ENCODE assay signal across 14 cellular contexts in the genomic region with DNA sequence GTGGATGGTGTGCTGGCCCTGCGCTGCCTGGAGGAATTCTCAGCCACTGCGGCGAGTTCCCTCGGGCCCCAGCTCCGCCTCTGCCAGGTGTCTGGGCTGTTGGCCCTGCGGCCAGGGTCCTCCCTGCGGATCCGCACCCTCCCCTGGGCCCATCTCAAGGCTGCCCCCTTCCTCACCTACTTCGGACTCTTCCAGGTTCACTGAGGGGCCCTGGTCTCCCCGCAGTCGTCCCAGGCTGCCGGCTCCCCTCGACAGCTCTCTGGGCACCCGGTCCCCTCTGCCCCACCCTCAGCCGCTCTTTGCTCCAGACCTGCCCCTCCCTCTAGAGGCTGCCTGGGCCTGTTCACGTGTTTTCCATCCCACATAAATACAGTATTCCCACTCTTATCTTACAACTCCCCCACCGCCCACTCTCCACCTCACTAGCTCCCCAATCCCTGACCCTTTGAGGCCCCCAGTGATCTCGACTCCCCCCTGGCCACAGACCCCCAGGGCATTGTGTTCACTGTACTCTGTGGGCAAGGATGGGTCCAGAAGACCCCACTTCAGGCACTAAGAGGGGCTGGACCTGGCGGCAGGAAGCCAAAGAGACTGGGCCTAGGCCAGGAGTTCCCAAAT. TPM values are rescaled to one million over a fixed set of nuclear protein-coding genes. Genes with fewer than 3 reads are reported as not detected.
DNase-seq lines count a peak whose midpoint lies in the region; ATAC-seq and TF ChIP-seq lines count a peak whose summit lies in the region.
"Had no signal": no experiment of that assay in that cellular context is flagged by ENCODE, and none has a peak within 500 bp of the region (broad histone marks: within the 10 kb centered on the region; RNA-seq: fewer than 3 reads in every experiment).

No MANE protein-coding gene starts in this region.

- peaks cover 6% of the 10 kb centered on the region for H3K36me3 Mint-ChIP-seq in activated CD8-positive, alpha-beta T cell treated with anti-CD3 and anti-CD28 coated beads for 36 hours (ENCODE audit: low read depth)
- peaks cover 56% of the 10 kb centered on the region for H3K36me3 Mint-ChIP-seq in activated CD8-positive, alpha-beta T cell treated with anti-CD3 and anti-CD28 coated beads, Interleukin-2, amount 10 ng/mL, durations not matched to agents 7 days and 5 days (ENCODE audit: low read depth)
- no peaks in the 10 kb centered on the region for H3K36me3 Mint-ChIP-seq in naive B cell
- H3K36me3 Mint-ChIP-seq in activated T-cell treated with anti-CD3 and anti-CD28 coated beads, Interleukin-2, amount 50 U/mL, for 24 hours (ENCODE audit: low read depth) = peaks cover 8% of the 10 kb centered on the region
- H3K36me3 Mint-ChIP-seq: activated naive CD4-positive, alpha-beta T cell treated with anti-CD3 and anti-CD28 coated beads, Interleukin-2, amount 50 U/mL, for 24 hours had no signal

- WGBS in transverse colon (ENCODE audit: low coverage in 1 of 2), 2 donors = 47% methylated on average over 18 of the region's 19 CpGs; no CpG with 5 or more reads in 1 of the 2 donors

- no peak for ATAC-seq in activated CD8-positive, alpha-beta T cell treated with anti-CD3 and anti-CD28 coated beads for 36 hours
- ATAC-seq in activated CD8-positive, alpha-beta T cell treated with anti-CD3 and anti-CD28 coated beads, Interleukin-2, amount 10 ng/mL, durations not matched to agents 7 days and 5 days = no peak
- ATAC-seq in naive B cell (ENCODE audit: low read depth in 2 of 2) (no peak), HG03432 (IDR thresholded peaks at IDR 0.05; ENCODE audit: unreplicated experiment) (no peak)
- ATAC-seq: effector memory CD8-positive, alpha-beta T cell had no signal

- H3K4me3 ChIP-seq in endocrine pancreas (ENCODE audit: control insufficient read depth, insufficient read depth, low read length) = no peak overlapping the region
- peak overlapping the region in 3 of 4 donors; percentile 11 to 98 (median 36) for H3K4me3 ChIP-seq in transverse colon

- H3K4me1 Mint-ChIP-seq in activated CD8-positive, alpha-beta T cell treated with anti-CD3 and anti-CD28 coated beads for 36 hours (ENCODE audit: low read depth) = peaks cover 61% of the 10 kb centered on the region
- peaks cover 75% of the 10 kb centered on the region for H3K4me1 Mint-ChIP-seq in activated CD8-positive, alpha-beta T cell treated with anti-CD3 and anti-CD28 coated beads, Interleukin-2, amount 10 ng/mL, durations not matched to agents 7 days and 5 days (ENCODE audit: low read depth)
- H3K4me1 Mint-ChIP-seq in naive B cell = peaks cover 67 to 77% (median 76%) of the 10 kb centered on the region in 3 donors
- peaks cover 59% of the 10 kb centered on the region for H3K4me1 Mint-ChIP-seq in activated T-cell treated with anti-CD3 and anti-CD28 coated beads, Interleukin-2, amount 50 U/mL, for 24 hours (ENCODE audit: low read depth)

- no peaks in the 10 kb centered on the region for H3K9me3 ChIP-seq in endocrine pancreas (ENCODE audit: control insufficient read depth, low read length)
- no peaks in the 10 kb centered on the region for H3K9me3 ChIP-seq in transverse colon

- in situ Hi-C loops in transverse colon (cut with MboI; ENCODE audit: low pct_ligation_motif_present in 1 of 4, low pct_unique_long_range_greater_than_20kb in 1 of 4, low sequenced_read_pairs in 3 of 4) = no loop called here

- H3K27me3 ChIP-seq in endocrine pancreas (ENCODE audit: control insufficient read depth, insufficient read depth, low read length) (no peaks in the 10 kb centered on the region), transverse colon (no peaks in the 10 kb centered on the region)

- H3K4me1 ChIP-seq in endocrine pancreas (ENCODE audit: control insufficient read depth, insufficient read depth, low read length) = peaks cover 3% of the 10 kb centered on the region
- H3K4me1 ChIP-seq in transverse colon = peaks cover 33 to 55% (median 47%) of the 10 kb centered on the region in 4 donors

- CTCF ChIA-PET in activated CD8-positive, alpha-beta T cell treated with anti-CD3 and anti-CD28 coated beads for 36 hours (lab: Charles Lee) = interaction anchor here (1.4 to 7.9 kb wide), 5 partner anchors 8 to 204 kb away, joined by 3 to 186 read pairs (median 7); a partner anchor contains a TSS
- CTCF ChIA-PET in activated CD8-positive, alpha-beta T cell treated with anti-CD3 and anti-CD28 coated beads, Interleukin-2, amount 10 ng/mL, durations not matched to agents 7 days and 5 days (lab: Charles Lee) = interaction anchor here (1.0 to 6.1 kb wide), 7 partner anchors 9 to 220 kb away, joined by 3 to 264 read pairs (median 3); a partner anchor contains a TSS

- peak; percentile 1 for DNase-seq in activated CD8-positive, alpha-beta T cell treated with anti-CD3 and anti-CD28 coated beads for 36 hours
- no peak for DNase-seq in activated CD8-positive, alpha-beta T cell treated with anti-CD3 and anti-CD28 coated beads, Interleukin-2, amount 10 ng/mL, durations not matched to agents 7 days and 5 days
- DNase-seq in naive B cell (no peak), transverse colon (peak; percentile 78), GM19240 (ENCODE audit: insufficient read length, low spot score) (no peak)
- DNase-seq in activated T-cell treated with anti-CD3 and anti-CD28 coated beads, Interleukin-2, amount 50 U/mL, for 24 hours = no peak
- DNase-seq: 8988T; activated CD4-positive, alpha-beta T cell treated with anti-CD3 and anti-CD28 coated beads, Interleukin-2, amount 10 ng/mL, durations not matched to agents 7 days and 5 days; effector memory CD8-positive, alpha-beta T cell; immature natural killer cell; SW 1271 had no signal

- POLR2A ChIA-PET in activated CD8-positive, alpha-beta T cell treated with anti-CD3 and anti-CD28 coated beads for 36 hours (lab: Charles Lee) = interaction anchor here (0.9 to 2.8 kb wide), 9 partner anchors 8 to 71 kb away, joined by 3 to 19 read pairs (median 4); a partner anchor contains a TSS
- POLR2A ChIA-PET in activated CD8-positive, alpha-beta T cell treated with anti-CD3 and anti-CD28 coated beads, Interleukin-2, amount 10 ng/mL, durations not matched to agents 7 days and 5 days (lab: Charles Lee) = interaction anchor here (1.0 to 2.0 kb wide), 4 partner anchors 14 to 130 kb away, joined by 3 to 8 read pairs (median 4); a partner anchor contains a TSS

- H3K36me3 ChIP-seq in endocrine pancreas (ENCODE audit: control insufficient read depth, insufficient read depth, low read length) (no peaks in the 10 kb centered on the region), transverse colon (no peaks in the 10 kb centered on the region)

- H3K4me3 Mint-ChIP-seq in activated CD8-positive, alpha-beta T cell treated with anti-CD3 and anti-CD28 coated beads for 36 hours = no peak overlapping the region
- no peak overlapping the region for H3K4me3 Mint-ChIP-seq in activated CD8-positive, alpha-beta T cell treated with anti-CD3 and anti-CD28 coated beads, Interleukin-2, amount 10 ng/mL, durations not matched to agents 7 days and 5 days
- H3K4me3 Mint-ChIP-seq in naive B cell = peak overlapping the region in 4 of 8 donors; percentile 91 to 98 (median 96)
- no peak overlapping the region for H3K4me3 Mint-ChIP-seq in activated T-cell treated with anti-CD3 and anti-CD28 coated beads, Interleukin-2, amount 50 U/mL, for 24 hours
- H3K4me3 Mint-ChIP-seq: activated CD4-positive, alpha-beta T cell treated with anti-CD3 and anti-CD28 coated beads, Interleukin-2, amount 10 ng/mL, durations not matched to agents 7 days and 5 days; effector memory CD8-positive, alpha-beta T cell; immature natural killer cell had no signal

- no peak for TF ChIP-seq EP300 in transverse colon (IDR thresholded peaks at IDR 0.05; ENCODE audit: low read depth)

- intact Hi-C loops in activated CD8-positive, alpha-beta T cell treated with anti-CD3 and anti-CD28 coated beads for 36 hours (cut with micrococcal nuclease) = no loop called here
- intact Hi-C loops in transverse colon (cut with DNase I; ENCODE audit: low total_unique reads) = loop anchor here (5.0 to 10.0 kb wide), 2 partner anchors 40 to 202 kb away; a partner anchor contains a TSS

- H3K27ac Mint-ChIP-seq in activated CD8-positive, alpha-beta T cell treated with anti-CD3 and anti-CD28 coated beads for 36 hours = no peak overlapping the region
- no peak overlapping the region for H3K27ac Mint-ChIP-seq in activated CD8-positive, alpha-beta T cell treated with anti-CD3 and anti-CD28 coated beads, Interleukin-2, amount 10 ng/mL, durations not matched to agents 7 days and 5 days
- H3K27ac Mint-ChIP-seq in naive B cell = peak overlapping the region in 4 of 6 donors; percentile 61 to 99 (median 84)
- H3K27ac Mint-ChIP-seq in activated T-cell treated with anti-CD3 and anti-CD28 coated beads, Interleukin-2, amount 50 U/mL, for 24 hours = no peak overlapping the region

- no peak for TF ChIP-seq CTCF in activated CD8-positive, alpha-beta T cell treated with anti-CD3 and anti-CD28 coated beads for 36 hours (IDR thresholded peaks at IDR 0.05)
- TF ChIP-seq CTCF in transverse colon (IDR thresholded peaks at IDR 0.05) = no peak

- H3K27me3 Mint-ChIP-seq in activated CD8-positive, alpha-beta T cell treated with anti-CD3 and anti-CD28 coated beads for 36 hours = no peaks in the 10 kb centered on the region
- no peaks in the 10 kb centered on the region for H3K27me3 Mint-ChIP-seq in activated CD8-positive, alpha-beta T cell treated with anti-CD3 and anti-CD28 coated beads, Interleukin-2, amount 10 ng/mL, durations not matched to agents 7 days and 5 days (ENCODE audit: low read depth)
- no peaks in the 10 kb centered on the region for H3K27me3 Mint-ChIP-seq in naive B cell
- H3K27me3 Mint-ChIP-seq in activated T-cell treated with anti-CD3 and anti-CD28 coated beads, Interleukin-2, amount 50 U/mL, for 24 hours = no peaks in the 10 kb centered on the region
- H3K27me3 Mint-ChIP-seq: activated CD4-positive, alpha-beta T cell treated with anti-CD3 and anti-CD28 coated beads, Interleukin-2, amount 10 ng/mL, durations not matched to agents 7 days and 5 days; activated naive CD4-positive, alpha-beta T cell treated with anti-CD3 and anti-CD28 coated beads, Interleukin-2, amount 50 U/mL, for 24 hours; effector memory CD8-positive, alpha-beta T cell had no signal

- no peaks in the 10 kb centered on the region for H3K9me3 Mint-ChIP-seq in activated CD8-positive, alpha-beta T cell treated with anti-CD3 and anti-CD28 coated beads for 36 hours
- H3K9me3 Mint-ChIP-seq in activated CD8-positive, alpha-beta T cell treated with anti-CD3 and anti-CD28 coated beads, Interleukin-2, amount 10 ng/mL, durations not matched to agents 7 days and 5 days (ENCODE audit: insufficient read depth) = no peaks in the 10 kb centered on the region
- H3K9me3 Mint-ChIP-seq in naive B cell = no peaks in the 10 kb centered on the region
- H3K9me3 Mint-ChIP-seq in activated T-cell treated with anti-CD3 and anti-CD28 coated beads, Interleukin-2, amount 50 U/mL, for 24 hours = no peaks in the 10 kb centered on the region
- H3K9me3 Mint-ChIP-seq: activated CD4-positive, alpha-beta T cell treated with anti-CD3 and anti-CD28 coated beads, Interleukin-2, amount 10 ng/mL, durations not matched to agents 7 days and 5 days; activated naive CD4-positive, alpha-beta T cell treated with anti-CD3 and anti-CD28 coated beads, Interleukin-2, amount 50 U/mL, for 24 hours; effector memory CD8-positive, alpha-beta T cell; immature natural killer cell had no signal

- peak overlapping the region; percentile 48 for H3K9ac ChIP-seq in endocrine pancreas (ENCODE audit: control insufficient read depth, insufficient read depth, low read length)

- H3K27ac ChIP-seq in transverse colon = peak overlapping the region; percentile 93 to 98 (median 98)

- TF ChIP-seq POLR2A in transverse colon (IDR thresholded peaks at IDR 0.05) = peak; percentile 42

RNA-seq across cellular contexts. Expression of a gene that starts 1.3 kb away (rescaled TPM):
- total RNA-seq in activated CD8-positive, alpha-beta T cell treated with anti-CD3 and anti-CD28 coated beads for 36 hours = 1 to 10 TPM; 4.0 to 6.9 TPM
- total RNA-seq in activated CD8-positive, alpha-beta T cell treated with anti-CD3 and anti-CD28 coated beads, Interleukin-2, amount 10 ng/mL, durations not matched to agents 7 days and 5 days = 1 to 10 TPM; 8.0 to 9.0 TPM
- 10 to 100 TPM; 32.2 to 43.1 (median 38.5) TPM for polyA plus RNA-seq in naive B cell (ENCODE audit: low read depth in 6 of 6)
- total RNA-seq in transverse colon = 10 to 100 TPM; 19.7 to 94.3 (median 59.8) TPM

RNA-seq across cellular contexts. Expression of a gene that starts 4.5 kb away (rescaled TPM):
- 10 to 100 TPM; 60.2 to 63.2 TPM for total RNA-seq in activated CD8-positive, alpha-beta T cell treated with anti-CD3 and anti-CD28 coated beads for 36 hours
- 10 to 100 TPM; 54.4 to 62.0 TPM for total RNA-seq in activated CD8-positive, alpha-beta T cell treated with anti-CD3 and anti-CD28 coated beads, Interleukin-2, amount 10 ng/mL, durations not matched to agents 7 days and 5 days
- polyA plus RNA-seq in naive B cell (ENCODE audit: low read depth in 6 of 6) = 10 to 100 TPM; 16.0 to 21.9 (median 18.2) TPM
- 100 to 1,000 TPM in 1 of 4 donors, 10 to 100 TPM in 3; 37.0 to 159 (median 45.2) TPM for total RNA-seq in transverse colon

RNA-seq across cellular contexts. Expression of a gene that starts 8.4 kb away (rescaled TPM):
- total RNA-seq in activated CD8-positive, alpha-beta T cell treated with anti-CD3 and anti-CD28 coated beads for 36 hours = 10 to 100 TPM; 11.8 to 13.8 TPM
- total RNA-seq in activated CD8-positive, alpha-beta T cell treated with anti-CD3 and anti-CD28 coated beads, Interleukin-2, amount 10 ng/mL, durations not matched to agents 7 days and 5 days = 100 to 1,000 TPM in 1 of 2 experiments, 10 to 100 TPM in 1; 93.7 to 100 TPM
- 10 to 100 TPM; 21.6 to 33.3 (median 28.0) TPM for polyA plus RNA-seq in naive B cell (ENCODE audit: low read depth in 6 of 6)
- 10 to 100 TPM; 20.8 to 53.1 (median 31.5) TPM for total RNA-seq in transverse colon

RNA-seq across cellular contexts. Expression of a gene that starts 22.2 kb away (rescaled TPM):
- total RNA-seq in activated CD8-positive, alpha-beta T cell treated with anti-CD3 and anti-CD28 coated beads for 36 hours = 10 to 100 TPM; 11.4 to 12.9 TPM
- 10 to 100 TPM in 1 of 2 experiments, 1 to 10 TPM in 1; 9.4 to 10.7 TPM for total RNA-seq in activated CD8-positive, alpha-beta T cell treated with anti-CD3 and anti-CD28 coated beads, Interleukin-2, amount 10 ng/mL, durations not matched to agents 7 days and 5 days
- polyA plus RNA-seq in naive B cell (ENCODE audit: low read depth in 6 of 6) = 1 to 10 TPM; 3.3 to 7.4 (median 6.8) TPM
- 100 to 1,000 TPM in 1 of 4 donors, 10 to 100 TPM in 2, 1 to 10 TPM in 1; 3.8 to 102 (median 35.1) TPM for total RNA-seq in transverse colon

RNA-seq across cellular contexts. Expression of a gene that starts 26.4 kb away (rescaled TPM):
- 10 to 100 TPM; 50.9 to 51.4 TPM for total RNA-seq in activated CD8-positive, alpha-beta T cell treated with anti-CD3 and anti-CD28 coated beads for 36 hours
- 10 to 100 TPM; 69.0 to 70.4 TPM for total RNA-seq in activated CD8-positive, alpha-beta T cell treated with anti-CD3 and anti-CD28 coated beads, Interleukin-2, amount 10 ng/mL, durations not matched to agents 7 days and 5 days
- polyA plus RNA-seq in naive B cell (ENCODE audit: low read depth in 6 of 6) = 10 to 100 TPM; 27.8 to 59.7 (median 43.1) TPM
- total RNA-seq in transverse colon = 100 to 1,000 TPM in 3 of 4 donors, 10 to 100 TPM in 1; 97.9 to 312 (median 157) TPM

Comparison
In these comparisons a context has a peak if more than half of its experiments do, and no peak if none do; other contexts are left out.
1. DNase-seq: peak in activated CD8-positive, alpha-beta T cell treated with anti-CD3 and anti-CD28 coated beads for 36 hours (single experiment) and transverse colon (single experiment); none in activated CD8-positive, alpha-beta T cell treated with anti-CD3 and anti-CD28 coated beads, Interleukin-2, amount 10 ng/mL, durations not matched to agents 7 days and 5 days (single experiment), naive B cell (single experiment), GM19240 (single experiment) and activated T-cell treated with anti-CD3 and anti-CD28 coated beads, Interleukin-2, amount 50 U/mL, for 24 hours (single experiment).
2. H3K27ac Mint-ChIP-seq: peak in naive B cell (4 of 6); none in activated CD8-positive, alpha-beta T cell treated with anti-CD3 and anti-CD28 coated beads for 36 hours (single experiment), activated CD8-positive, alpha-beta T cell treated with anti-CD3 and anti-CD28 coated beads, Interleukin-2, amount 10 ng/mL, durations not matched to agents 7 days and 5 days (single experiment) and activated T-cell treated with anti-CD3 and anti-CD28 coated beads, Interleukin-2, amount 50 U/mL, for 24 hours (single experiment).